ENCODE assay signal across 1 cellular context in the genomic region with DNA sequence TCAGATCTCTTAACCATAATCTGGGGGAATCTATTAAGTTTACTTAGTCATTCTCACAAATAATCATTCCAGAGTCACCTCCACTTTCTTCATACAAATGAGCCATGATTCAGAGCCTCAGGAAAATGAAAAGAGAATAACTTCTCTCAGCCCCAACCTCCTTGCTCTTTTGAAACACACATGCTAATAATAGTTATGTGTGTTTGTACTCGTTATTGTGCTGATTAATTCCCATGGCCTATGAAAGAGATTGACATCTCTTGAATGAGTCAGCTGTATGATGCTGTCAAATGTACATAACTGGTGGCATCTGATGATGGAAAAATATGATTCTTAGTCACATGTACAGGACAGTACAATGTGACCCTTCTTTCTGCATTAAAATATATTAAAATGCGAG.
TF ChIP-seq lines count a peak whose summit lies in the region.

No MANE protein-coding gene starts in this region.

TF ChIP-seq in SK-N-SH, 30 proteins besides CTCF, POLR2A, EP300 and RAD21:
- TF ChIP-seq, protein P1, sequence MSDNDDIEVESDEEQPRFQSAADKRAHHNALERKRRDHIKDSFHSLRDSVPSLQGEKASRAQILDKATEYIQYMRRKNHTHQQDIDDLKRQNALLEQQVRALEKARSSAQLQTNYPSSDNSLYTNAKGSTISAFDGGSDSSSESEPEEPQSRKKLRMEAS (IDR thresholded peaks at IDR 0.05; ENCODE audit: low read depth): no peak
- no peak for TF ChIP-seq TEAD4 (IDR thresholded peaks at IDR 0.05; ENCODE audit: borderline replicate concordance, insufficient read depth)
- no peak for TF ChIP-seq GABPA (IDR thresholded peaks at IDR 0.05; ENCODE audit: low read depth)
- no peak for TF ChIP-seq JUND (IDR thresholded peaks at IDR 0.05)
- TF ChIP-seq FOSL2 (IDR thresholded peaks at IDR 0.05; ENCODE audit: borderline replicate concordance, low read depth): no peak
- no peak for TF ChIP-seq RFX5 (IDR thresholded peaks at IDR 0.05; ENCODE audit: low read length)
- no peak for TF ChIP-seq FOXJ3 (CRISPR knock-in tag; IDR thresholded peaks at IDR 0.05)
